9 cellular contexts compared by ENCODE assay signal in the genomic region with DNA sequence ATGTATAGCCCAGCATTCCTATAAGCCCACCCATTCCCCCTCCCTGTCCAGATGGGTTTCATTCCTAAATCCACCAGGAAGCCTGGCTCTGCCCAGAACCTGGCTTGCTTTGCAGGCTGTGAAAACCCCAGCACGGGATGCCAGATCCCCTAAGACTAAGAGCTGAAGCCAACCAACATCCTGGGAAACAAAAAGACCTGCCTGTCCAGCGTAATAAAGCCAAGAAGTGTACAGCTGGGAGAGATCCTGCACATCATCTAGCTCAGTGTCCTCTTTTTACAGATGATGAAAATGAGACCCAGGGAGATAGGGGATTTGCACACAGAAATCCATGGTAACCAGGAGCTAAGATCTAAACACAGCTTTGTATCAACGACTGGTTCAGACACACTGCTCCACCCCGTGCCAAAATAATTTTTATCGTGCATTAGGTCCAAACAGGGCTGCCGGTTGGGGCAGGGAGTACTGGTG. TPM values are rescaled to one million over a fixed set of nuclear protein-coding genes. Genes with fewer than 3 reads are reported as not detected.
DNase-seq lines count a peak whose midpoint lies in the region; TF ChIP-seq lines count a peak whose summit lies in the region.
"Had no signal": no experiment of that assay in that cellular context is flagged by ENCODE, and none has a peak within 500 bp of the region (broad histone marks: within the 10 kb centered on the region; RNA-seq: fewer than 3 reads in every experiment).

No MANE protein-coding gene starts in this region.

- H3K4me3 ChIP-seq in ascending aorta = peak overlapping the region; percentile 81 to 88
- peak overlapping the region; percentile 82 for H3K4me3 ChIP-seq in iPS-18c (ENCODE audit: insufficient read depth, low read depth, low read length)
- peak overlapping the region; percentile 92 for H3K4me3 ChIP-seq in skeletal muscle satellite cell (ENCODE audit: low read length)

- DNase-seq in HCEC 1CT (peak; percentile 40), ascending aorta (ENCODE audit: low spot score in 2 of 2) (no peak), RPMI8226 (no peak), NCI-H524 treated with DMSO at 0.1 percent for 48 hours (lab: John Stamatoyannopoulos, UW) (no peak), NCI-H1092 treated with DMSO at 0.1 percent for 48 hours (lab: John Stamatoyannopoulos, UW) (no peak), DMS53 (lab: John Stamatoyannopoulos, UW) (no peak)
- DNase-seq: activated T-cell treated with anti-CD3 and anti-CD28 coated beads, Interleukin-2, amount 50 U/mL, for 24 hours had no signal

- intact Hi-C loops in ascending aorta (cut with DNase I) = loop anchor here (10.0 kb wide), 1 partner anchor 1840 kb away; the partner anchor contains the start of gene EPC2

- H3K36me3 ChIP-seq in ascending aorta = no peaks in the 10 kb centered on the region
- peaks cover 60% of the 10 kb centered on the region for H3K36me3 ChIP-seq in skeletal muscle satellite cell (ENCODE audit: insufficient read depth, low read length)

- H3K9me3 ChIP-seq in ascending aorta (no peaks in the 10 kb centered on the region), iPS-18c (ENCODE audit: control insufficient read depth, insufficient read depth, low read length) (no peaks in the 10 kb centered on the region), skeletal muscle satellite cell (replicated peaks; ENCODE audit: low read length) (no peaks in the 10 kb centered on the region)

- no peak for TF ChIP-seq CTCF in ascending aorta (IDR thresholded peaks at IDR 0.05)

- H3K4me2 ChIP-seq in skeletal muscle satellite cell (ENCODE audit: low read length) = peak overlapping the region; percentile 81

- peaks cover 6 to 44% of the 10 kb centered on the region in 2 donors for H3K4me1 ChIP-seq in ascending aorta
- H3K4me1 ChIP-seq in skeletal muscle satellite cell (ENCODE audit: control insufficient read depth, insufficient read depth, low read length) = peaks cover 48% of the 10 kb centered on the region

- peak overlapping the region; percentile 99 for H3K9ac ChIP-seq in skeletal muscle satellite cell (ENCODE audit: low read depth, low read length)

- peak overlapping the region; percentile 99 to 100 for H3K27ac ChIP-seq in ascending aorta

- H3K27me3 ChIP-seq in ascending aorta (no peaks in the 10 kb centered on the region), skeletal muscle satellite cell (ENCODE audit: control insufficient read depth, insufficient read depth, low read length) (no peaks in the 10 kb centered on the region)

RNA-seq across cellular contexts. Expression of gene RND3, which starts 3.0 kb away (rescaled TPM):
- 10.7 TPM for total RNA-seq in ascending aorta
- 148 and 312 TPM in 2 replicates for total RNA-seq in skeletal muscle satellite cell (2012; rRNA removed)
